ENCODE assay signal across 2 cellular contexts in genomic region chr15:73125219-73125618, GRCh38.
TF ChIP-seq lines count a peak whose summit lies in the region.

No MANE protein-coding gene starts in this region.

TF ChIP-seq in A549, 52 proteins besides CTCF, POLR2A, EP300 and RAD21 (continued from another document):
- TF ChIP-seq, protein P1, sequence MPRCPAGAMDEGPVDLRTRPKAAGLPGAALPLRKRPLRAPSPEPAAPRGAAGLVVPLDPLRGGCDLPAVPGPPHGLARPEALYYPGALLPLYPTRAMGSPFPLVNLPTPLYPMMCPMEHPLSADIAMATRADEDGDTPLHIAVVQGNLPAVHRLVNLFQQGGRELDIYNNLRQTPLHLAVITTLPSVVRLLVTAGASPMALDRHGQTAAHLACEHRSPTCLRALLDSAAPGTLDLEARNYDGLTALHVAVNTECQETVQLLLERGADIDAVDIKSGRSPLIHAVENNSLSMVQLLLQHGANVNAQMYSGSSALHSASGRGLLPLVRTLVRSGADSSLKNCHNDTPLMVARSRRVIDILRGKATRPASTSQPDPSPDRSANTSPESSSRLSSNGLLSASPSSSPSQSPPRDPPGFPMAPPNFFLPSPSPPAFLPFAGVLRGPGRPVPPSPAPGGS (IDR thresholded peaks at IDR 0.05) = no peak
- TF ChIP-seq JUN (IDR thresholded peaks at IDR 0.05) (no peak), SMC3 (IDR thresholded peaks at IDR 0.05) (no peak), CHD4 (IDR thresholded peaks at IDR 0.05; ENCODE audit: borderline replicate concordance) (no peak), BHLHE40 (IDR thresholded peaks at IDR 0.05; ENCODE audit: low read depth, low read length) (no peak), MYC (IDR thresholded peaks at IDR 0.05; ENCODE audit: borderline replicate concordance, low read length) (no peak), EHMT2 (IDR thresholded peaks at IDR 0.05; ENCODE audit: low read depth) (no peak), ZFP36 (IDR thresholded peaks at IDR 0.05; ENCODE audit: borderline replicate concordance, partially characterized antibody) (no peak), FOSB (CRISPR knock-in tag; IDR thresholded peaks at IDR 0.05) (no peak)

TF ChIP-seq in H1, 55 proteins besides CTCF, POLR2A, EP300 and RAD21:
- TF ChIP-seq, protein P2, sequence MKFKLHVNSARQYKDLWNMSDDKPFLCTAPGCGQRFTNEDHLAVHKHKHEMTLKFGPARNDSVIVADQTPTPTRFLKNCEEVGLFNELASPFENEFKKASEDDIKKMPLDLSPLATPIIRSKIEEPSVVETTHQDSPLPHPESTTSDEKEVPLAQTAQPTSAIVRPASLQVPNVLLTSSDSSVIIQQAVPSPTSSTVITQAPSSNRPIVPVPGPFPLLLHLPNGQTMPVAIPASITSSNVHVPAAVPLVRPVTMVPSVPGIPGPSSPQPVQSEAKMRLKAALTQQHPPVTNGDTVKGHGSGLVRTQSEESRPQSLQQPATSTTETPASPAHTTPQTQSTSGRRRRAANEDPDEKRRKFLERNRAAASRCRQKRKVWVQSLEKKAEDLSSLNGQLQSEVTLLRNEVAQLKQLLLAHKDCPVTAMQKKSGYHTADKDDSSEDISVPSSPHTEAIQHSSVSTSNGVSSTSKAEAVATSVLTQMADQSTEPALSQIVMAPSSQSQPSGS (IDR thresholded peaks at IDR 0.05; ENCODE audit: low read length) = no peak
- TF ChIP-seq SP4 (IDR thresholded peaks at IDR 0.05; ENCODE audit: low read length) = no peak
- no peak for TF ChIP-seq POLR2AphosphoS5 (IDR thresholded peaks at IDR 0.05; ENCODE audit: low read depth, low read length)
- no peak for TF ChIP-seq JUND (IDR thresholded peaks at IDR 0.05; ENCODE audit: low read length)
- TF ChIP-seq RXRA (IDR thresholded peaks at IDR 0.05; ENCODE audit: insufficient read depth, low read depth, low read length) = no peak
- TF ChIP-seq GTF2F1 (IDR thresholded peaks at IDR 0.05; ENCODE audit: borderline replicate concordance, low read depth, low read length) = no peak
- TF ChIP-seq POU5F1 (IDR thresholded peaks at IDR 0.05; ENCODE audit: low read depth, low read length) = no peak
- TF ChIP-seq, protein P3, sequence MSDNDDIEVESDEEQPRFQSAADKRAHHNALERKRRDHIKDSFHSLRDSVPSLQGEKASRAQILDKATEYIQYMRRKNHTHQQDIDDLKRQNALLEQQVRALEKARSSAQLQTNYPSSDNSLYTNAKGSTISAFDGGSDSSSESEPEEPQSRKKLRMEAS (IDR thresholded peaks at IDR 0.05) = no peak
- TF ChIP-seq, protein P4, sequence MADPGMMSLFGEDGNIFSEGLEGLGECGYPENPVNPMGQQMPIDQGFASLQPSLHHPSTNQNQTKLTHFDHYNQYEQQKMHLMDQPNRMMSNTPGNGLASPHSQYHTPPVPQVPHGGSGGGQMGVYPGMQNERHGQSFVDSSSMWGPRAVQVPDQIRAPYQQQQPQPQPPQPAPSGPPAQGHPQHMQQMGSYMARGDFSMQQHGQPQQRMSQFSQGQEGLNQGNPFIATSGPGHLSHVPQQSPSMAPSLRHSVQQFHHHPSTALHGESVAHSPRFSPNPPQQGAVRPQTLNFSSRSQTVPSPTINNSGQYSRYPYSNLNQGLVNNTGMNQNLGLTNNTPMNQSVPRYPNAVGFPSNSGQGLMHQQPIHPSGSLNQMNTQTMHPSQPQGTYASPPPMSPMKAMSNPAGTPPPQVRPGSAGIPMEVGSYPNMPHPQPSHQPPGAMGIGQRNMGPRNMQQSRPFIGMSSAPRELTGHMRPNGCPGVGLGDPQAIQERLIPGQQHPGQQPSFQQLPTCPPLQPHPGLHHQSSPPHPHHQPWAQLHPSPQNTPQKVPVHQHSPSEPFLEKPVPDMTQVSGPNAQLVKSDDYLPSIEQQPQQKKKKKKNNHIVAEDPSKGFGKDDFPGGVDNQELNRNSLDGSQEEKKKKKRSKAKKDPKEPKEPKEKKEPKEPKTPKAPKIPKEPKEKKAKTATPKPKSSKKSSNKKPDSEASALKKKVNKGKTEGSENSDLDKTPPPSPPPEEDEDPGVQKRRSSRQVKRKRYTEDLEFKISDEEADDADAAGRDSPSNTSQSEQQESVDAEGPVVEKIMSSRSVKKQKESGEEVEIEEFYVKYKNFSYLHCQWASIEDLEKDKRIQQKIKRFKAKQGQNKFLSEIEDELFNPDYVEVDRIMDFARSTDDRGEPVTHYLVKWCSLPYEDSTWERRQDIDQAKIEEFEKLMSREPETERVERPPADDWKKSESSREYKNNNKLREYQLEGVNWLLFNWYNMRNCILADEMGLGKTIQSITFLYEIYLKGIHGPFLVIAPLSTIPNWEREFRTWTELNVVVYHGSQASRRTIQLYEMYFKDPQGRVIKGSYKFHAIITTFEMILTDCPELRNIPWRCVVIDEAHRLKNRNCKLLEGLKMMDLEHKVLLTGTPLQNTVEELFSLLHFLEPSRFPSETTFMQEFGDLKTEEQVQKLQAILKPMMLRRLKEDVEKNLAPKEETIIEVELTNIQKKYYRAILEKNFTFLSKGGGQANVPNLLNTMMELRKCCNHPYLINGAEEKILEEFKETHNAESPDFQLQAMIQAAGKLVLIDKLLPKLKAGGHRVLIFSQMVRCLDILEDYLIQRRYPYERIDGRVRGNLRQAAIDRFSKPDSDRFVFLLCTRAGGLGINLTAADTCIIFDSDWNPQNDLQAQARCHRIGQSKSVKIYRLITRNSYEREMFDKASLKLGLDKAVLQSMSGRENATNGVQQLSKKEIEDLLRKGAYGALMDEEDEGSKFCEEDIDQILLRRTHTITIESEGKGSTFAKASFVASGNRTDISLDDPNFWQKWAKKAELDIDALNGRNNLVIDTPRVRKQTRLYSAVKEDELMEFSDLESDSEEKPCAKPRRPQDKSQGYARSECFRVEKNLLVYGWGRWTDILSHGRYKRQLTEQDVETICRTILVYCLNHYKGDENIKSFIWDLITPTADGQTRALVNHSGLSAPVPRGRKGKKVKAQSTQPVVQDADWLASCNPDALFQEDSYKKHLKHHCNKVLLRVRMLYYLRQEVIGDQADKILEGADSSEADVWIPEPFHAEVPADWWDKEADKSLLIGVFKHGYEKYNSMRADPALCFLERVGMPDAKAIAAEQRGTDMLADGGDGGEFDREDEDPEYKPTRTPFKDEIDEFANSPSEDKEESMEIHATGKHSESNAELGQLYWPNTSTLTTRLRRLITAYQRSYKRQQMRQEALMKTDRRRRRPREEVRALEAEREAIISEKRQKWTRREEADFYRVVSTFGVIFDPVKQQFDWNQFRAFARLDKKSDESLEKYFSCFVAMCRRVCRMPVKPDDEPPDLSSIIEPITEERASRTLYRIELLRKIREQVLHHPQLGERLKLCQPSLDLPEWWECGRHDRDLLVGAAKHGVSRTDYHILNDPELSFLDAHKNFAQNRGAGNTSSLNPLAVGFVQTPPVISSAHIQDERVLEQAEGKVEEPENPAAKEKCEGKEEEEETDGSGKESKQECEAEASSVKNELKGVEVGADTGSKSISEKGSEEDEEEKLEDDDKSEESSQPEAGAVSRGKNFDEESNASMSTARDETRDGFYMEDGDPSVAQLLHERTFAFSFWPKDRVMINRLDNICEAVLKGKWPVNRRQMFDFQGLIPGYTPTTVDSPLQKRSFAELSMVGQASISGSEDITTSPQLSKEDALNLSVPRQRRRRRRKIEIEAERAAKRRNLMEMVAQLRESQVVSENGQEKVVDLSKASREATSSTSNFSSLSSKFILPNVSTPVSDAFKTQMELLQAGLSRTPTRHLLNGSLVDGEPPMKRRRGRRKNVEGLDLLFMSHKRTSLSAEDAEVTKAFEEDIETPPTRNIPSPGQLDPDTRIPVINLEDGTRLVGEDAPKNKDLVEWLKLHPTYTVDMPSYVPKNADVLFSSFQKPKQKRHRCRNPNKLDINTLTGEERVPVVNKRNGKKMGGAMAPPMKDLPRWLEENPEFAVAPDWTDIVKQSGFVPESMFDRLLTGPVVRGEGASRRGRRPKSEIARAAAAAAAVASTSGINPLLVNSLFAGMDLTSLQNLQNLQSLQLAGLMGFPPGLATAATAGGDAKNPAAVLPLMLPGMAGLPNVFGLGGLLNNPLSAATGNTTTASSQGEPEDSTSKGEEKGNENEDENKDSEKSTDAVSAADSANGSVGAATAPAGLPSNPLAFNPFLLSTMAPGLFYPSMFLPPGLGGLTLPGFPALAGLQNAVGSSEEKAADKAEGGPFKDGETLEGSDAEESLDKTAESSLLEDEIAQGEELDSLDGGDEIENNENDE (IDR thresholded peaks at IDR 0.05; ENCODE audit: insufficient replicate concordance, low read length) = no peak
